ENCODE assay signal across 22 cellular contexts in the genomic region with DNA sequence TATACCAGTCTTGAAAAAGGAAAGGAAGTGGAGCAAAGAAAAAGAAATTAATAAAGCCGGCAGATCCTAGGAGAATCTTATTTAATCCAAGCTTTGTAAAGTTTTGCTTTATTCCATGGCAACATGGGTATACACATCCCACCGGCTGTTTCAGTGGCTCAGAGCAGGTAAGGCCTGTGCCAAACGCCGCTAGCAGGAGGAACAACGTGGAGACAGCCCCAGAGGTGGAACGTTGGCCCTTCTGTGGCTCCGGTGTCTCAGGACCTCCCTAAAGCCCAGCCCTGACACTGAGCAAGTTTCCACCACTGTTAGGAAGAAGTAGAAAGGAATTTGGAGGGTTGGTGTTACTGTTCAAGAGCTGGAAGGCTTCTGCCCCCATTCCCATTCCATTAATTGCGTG. TPM values are rescaled to one million over a fixed set of nuclear protein-coding genes. Genes with fewer than 3 reads are reported as not detected.
DNase-seq lines count a peak whose midpoint lies in the region; ATAC-seq, FAIRE-seq and TF ChIP-seq lines count a peak whose summit lies in the region.
"Had no signal": no experiment of that assay in that cellular context is flagged by ENCODE, and none has a peak within 500 bp of the region (broad histone marks: within the 10 kb centered on the region; RNA-seq: fewer than 3 reads in every experiment).

No MANE protein-coding gene starts in this region.

- H3K27me3 ChIP-seq in left ventricle myocardium inferior (ENCODE audit: low read depth) (peaks cover 5% of the 10 kb centered on the region), heart right ventricle (no peaks in the 10 kb centered on the region), esophagus squamous epithelium (no peaks in the 10 kb centered on the region), uterus (no peaks in the 10 kb centered on the region), small intestine (ENCODE audit: control insufficient read depth in 2 of 2, insufficient read depth in 2 of 2, low read length in 2 of 2) (no peaks in the 10 kb centered on the region)
- H3K27me3 ChIP-seq: BLaER1, SJCRH30 had no signal

- POLR2A ChIA-PET in WTC11 (lab: Charles Lee), result no interaction called here

- no peak for FAIRE-seq in small intestine (lab: Jason Lieb, UNC)
- FAIRE-seq: bronchial epithelial cell, G401.6 had no signal

- H3K4me3 Mint-ChIP-seq in nephron (no peak overlapping the region), WTC11 (no peak overlapping the region)
- H3K4me3 Mint-ChIP-seq: activated CD4-positive, alpha-beta memory T cell treated with anti-CD3 and anti-CD28 coated beads, Interleukin-2, amount 10 ng/mL, durations not matched to agents 7 days and 5 days; activated T-cell treated with anti-CD3 and anti-CD28 coated beads, Interleukin-2, amount 50 U/mL, for 4 hours; memory B cell; stimulated activated naive CD8-positive, alpha-beta T cell treated with anti-CD3 and anti-CD28 coated beads, Interleukin-15, amount 100 ng/mL, for 72 hours; T-helper 1 cell treated with Interleukin-12 subunit alpha and Interleukin-12 subunit beta and Interleukin-4 antibody, amounts not matched to agents 30 μg/mL and 1 μg/mL, for 36 hours had no signal

- H3K4me1 ChIP-seq in left ventricle myocardium inferior (peaks cover 50% of the 10 kb centered on the region), heart right ventricle (peaks cover 9 to 56% (median 42%) of the 10 kb centered on the region in 9 donors), esophagus squamous epithelium (peaks cover 10 to 82% (median 50%) of the 10 kb centered on the region in 3 donors), uterus (peaks cover 10 to 12% of the 10 kb centered on the region in 2 donors), small intestine (ENCODE audit: control insufficient read depth in 2 of 2, insufficient read depth in 1 of 2, low read depth in 1 of 2, low read length in 1 of 2) (peaks cover 6 to 8% of the 10 kb centered on the region in 2 donors)

- 81 to 85% methylated on average over 8 of the region's 8 CpGs for WGBS in heart right ventricle, 2 donors
- WGBS in esophagus squamous epithelium, 2 donors, result 41 to 48% methylated on average over 4 to 8 of the region's 8 CpGs
- WGBS in small intestine, 3 donors, result 79 to 85% (median 82%) methylated on average over 8 of the region's 8 CpGs

- no peaks in the 10 kb centered on the region for H3K36me3 Mint-ChIP-seq in nephron (ENCODE audit: low read depth)
- no peaks in the 10 kb centered on the region for H3K36me3 Mint-ChIP-seq in WTC11
- H3K36me3 Mint-ChIP-seq: activated naive CD4-positive, alpha-beta T cell treated with anti-CD3 and anti-CD28 coated beads, Interleukin-2, amount 50 U/mL, for 72 hours; memory B cell had no signal

- CTCF ChIA-PET in WTC11 (lab: Charles Lee), result no interaction called here

- TF ChIP-seq POLR2A in esophagus squamous epithelium (IDR thresholded peaks at IDR 0.05), result no peak
- no peak for TF ChIP-seq POLR2A in uterus (IDR thresholded peaks at IDR 0.05)

- DNase-seq in left ventricle myocardium inferior (no peak), heart right ventricle (no peak), esophagus squamous epithelium (lab: John Stamatoyannopoulos, UW) (no peak), uterus (no peak), occipital lobe (lab: John Stamatoyannopoulos, UW) (no peak), small intestine (no peak), WTC11 (ENCODE audit: low spot score) (no peak)
- DNase-seq: activated CD4-positive, alpha-beta memory T cell treated with anti-CD3 and anti-CD28 coated beads, Interleukin-2, amount 10 ng/mL, durations not matched to agents 7 days and 5 days; activated T-cell treated with anti-CD3 and anti-CD28 coated beads, Interleukin-2, amount 50 U/mL, for 4 hours; erythroblast; KBM-7; NCI-H2029 treated with DMSO at 0.1 percent for 48 hours; SJCRH30; stimulated activated naive CD8-positive, alpha-beta T cell treated with anti-CD3 and anti-CD28 coated beads, Interleukin-15, amount 100 ng/mL, for 72 hours had no signal

- H3K9me3 Mint-ChIP-seq in nephron, result no peaks in the 10 kb centered on the region
- no peaks in the 10 kb centered on the region for H3K9me3 Mint-ChIP-seq in WTC11
- H3K9me3 Mint-ChIP-seq: activated CD4-positive, alpha-beta memory T cell treated with anti-CD3 and anti-CD28 coated beads, Interleukin-2, amount 10 ng/mL, durations not matched to agents 7 days and 5 days; activated naive CD4-positive, alpha-beta T cell treated with anti-CD3 and anti-CD28 coated beads, Interleukin-2, amount 50 U/mL, for 72 hours; activated T-cell treated with anti-CD3 and anti-CD28 coated beads, Interleukin-2, amount 50 U/mL, for 4 hours; memory B cell; stimulated activated naive CD8-positive, alpha-beta T cell treated with anti-CD3 and anti-CD28 coated beads, Interleukin-15, amount 100 ng/mL, for 72 hours; T-helper 1 cell treated with Interleukin-12 subunit alpha and Interleukin-12 subunit beta and Interleukin-4 antibody, amounts not matched to agents 30 μg/mL and 1 μg/mL, for 36 hours had no signal

- H3K4me3 ChIP-seq in left ventricle myocardium inferior (no peak overlapping the region), heart right ventricle (no peak overlapping the region), esophagus squamous epithelium (no peak overlapping the region), uterus (no peak overlapping the region), small intestine (ENCODE audit: low read depth in 1 of 2, low read length in 2 of 2) (no peak overlapping the region)
- H3K4me3 ChIP-seq: BLaER1, SJCRH30 had no signal

- H3K27me3 Mint-ChIP-seq in nephron (ENCODE audit: low read depth) (peaks cover 1% of the 10 kb centered on the region), WTC11 (ENCODE audit: low read depth) (no peaks in the 10 kb centered on the region)

- H3K27ac Mint-ChIP-seq in nephron (peak overlapping the region; percentile 95 to 96 (median 96)), WTC11 (no peak overlapping the region)
- H3K27ac Mint-ChIP-seq: activated CD4-positive, alpha-beta memory T cell treated with anti-CD3 and anti-CD28 coated beads, Interleukin-2, amount 10 ng/mL, durations not matched to agents 7 days and 5 days; activated naive CD4-positive, alpha-beta T cell treated with anti-CD3 and anti-CD28 coated beads, Interleukin-2, amount 50 U/mL, for 72 hours; memory B cell; stimulated activated naive CD8-positive, alpha-beta T cell treated with anti-CD3 and anti-CD28 coated beads, Interleukin-15, amount 100 ng/mL, for 72 hours; T-helper 1 cell treated with Interleukin-12 subunit alpha and Interleukin-12 subunit beta and Interleukin-4 antibody, amounts not matched to agents 30 μg/mL and 1 μg/mL, for 36 hours had no signal

- no peak for ATAC-seq in heart right ventricle
- no peak for ATAC-seq in WTC11
- ATAC-seq: activated naive CD4-positive, alpha-beta T cell treated with anti-CD3 and anti-CD28 coated beads, Interleukin-2, amount 50 U/mL, for 72 hours; activated T-cell treated with anti-CD3 and anti-CD28 coated beads, Interleukin-2, amount 50 U/mL, for 4 hours; stimulated activated naive CD8-positive, alpha-beta T cell treated with anti-CD3 and anti-CD28 coated beads, Interleukin-15, amount 100 ng/mL, for 72 hours had no signal

- TF ChIP-seq CTCF in left ventricle myocardium inferior (IDR thresholded peaks at IDR 0.05; ENCODE audit: borderline replicate concordance) (no peak), heart right ventricle (IDR thresholded peaks at IDR 0.05) (no peak), esophagus squamous epithelium (IDR thresholded peaks at IDR 0.05) (no peak), nephron (IDR thresholded peaks at IDR 0.05; ENCODE audit: unreplicated experiment in 3 of 3) (no peak), uterus (IDR thresholded peaks at IDR 0.05) (no peak), WTC11 (IDR thresholded peaks at IDR 0.05) (no peak)

- H3K9me3 ChIP-seq in left ventricle myocardium inferior (replicated peaks) (no peaks in the 10 kb centered on the region), heart right ventricle (no peaks in the 10 kb centered on the region), esophagus squamous epithelium (no peaks in the 10 kb centered on the region), uterus (no peaks in the 10 kb centered on the region), small intestine (ENCODE audit: control insufficient read depth, low read depth) (no peaks in the 10 kb centered on the region)
- H3K9me3 ChIP-seq: BLaER1 had no signal

- H3K27ac ChIP-seq in left ventricle myocardium inferior (replicated peaks) (peak overlapping the region; percentile 50), heart right ventricle (peak overlapping the region in 1 of 10 donors; percentile 11), esophagus squamous epithelium (peak overlapping the region; percentile 41 to 91 (median 76)), uterus (peak overlapping the region; percentile 47 to 77), small intestine (ENCODE audit: low read depth in 1 of 2, low read length in 1 of 2) (peak overlapping the region in 1 of 2 donors; percentile 71)
- H3K27ac ChIP-seq: 22Rv1, BLaER1, SJCRH30 had no signal

- H3K4me1 Mint-ChIP-seq in nephron, result peaks cover 62% of the 10 kb centered on the region
- H3K4me1 Mint-ChIP-seq in WTC11, result peaks cover 13% of the 10 kb centered on the region

- intact Hi-C loops in left ventricle myocardium inferior (cut with micrococcal nuclease) (no loop called here), heart right ventricle (cut with DNase I) (loop anchor here in 3 of 10 donors (5.0 to 10.0 kb wide), 3 partner anchors 46 to 61 kb away; no protein-coding TSS in a partner anchor), esophagus squamous epithelium (cut with DNase I) (no loop called here), uterus (cut with DNase I; ENCODE audit: low total_unique reads) (no loop called here)

- H3K36me3 ChIP-seq in left ventricle myocardium inferior (no peaks in the 10 kb centered on the region), heart right ventricle (no peaks in the 10 kb centered on the region), esophagus squamous epithelium (peaks cover 0 to 24% (median 0%) of the 10 kb centered on the region in 3 donors), uterus (no peaks in the 10 kb centered on the region), small intestine (ENCODE audit: control insufficient read depth in 2 of 2, insufficient read depth in 2 of 2, low read length in 2 of 2) (no peaks in the 10 kb centered on the region)
- H3K36me3 ChIP-seq: BLaER1, SJCRH30 had no signal

TF ChIP-seq in WTC11, 78 proteins besides CTCF, POLR2A, EP300 and RAD21 (continues in another document):
- no peak for TF ChIP-seq ATF1 (CRISPR knock-in tag; IDR thresholded peaks at IDR 0.05)

RNA-seq across cellular contexts. Expression of a gene that starts 52.0 kb away (rescaled TPM):
- total RNA-seq in left ventricle myocardium inferior, result 6.1 TPM
- 10 to 100 TPM in 5 of 10 donors, 1 to 10 TPM in 5; 5.0 to 13.5 (median 9.2) TPM for total RNA-seq in heart right ventricle
- polyA plus RNA-seq in heart right ventricle, result 1 to 10 TPM; 1.9 to 4.2 TPM
- 100 to 1,000 TPM in 1 of 4 donors, 10 to 100 TPM in 3; 66.1 to 108 (median 72.3) TPM for total RNA-seq in esophagus squamous epithelium
- total RNA-seq in uterus, result 10 to 100 TPM; 36.4 to 73.6 (median 38.7) TPM
- 9.4 TPM for total RNA-seq in occipital lobe
- polyA plus RNA-seq in small intestine, result 1 to 10 TPM; 2.2 to 9.3 (median 2.7) TPM
- 5.9 to 7.6 TPM (median 6.0 TPM) in 3 replicates for total RNA-seq in WTC11 (2021)
- total RNA-seq: activated CD4-positive, alpha-beta memory T cell treated with anti-CD3 and anti-CD28 coated beads, Interleukin-2, amount 10 ng/mL, durations not matched to agents 7 days and 5 days; activated naive CD4-positive, alpha-beta T cell treated with anti-CD3 and anti-CD28 coated beads, Interleukin-2, amount 50 U/mL, for 72 hours had no signal
